Comparison of ENCODE assay signal across 19 cellular contexts in the genomic region with DNA sequence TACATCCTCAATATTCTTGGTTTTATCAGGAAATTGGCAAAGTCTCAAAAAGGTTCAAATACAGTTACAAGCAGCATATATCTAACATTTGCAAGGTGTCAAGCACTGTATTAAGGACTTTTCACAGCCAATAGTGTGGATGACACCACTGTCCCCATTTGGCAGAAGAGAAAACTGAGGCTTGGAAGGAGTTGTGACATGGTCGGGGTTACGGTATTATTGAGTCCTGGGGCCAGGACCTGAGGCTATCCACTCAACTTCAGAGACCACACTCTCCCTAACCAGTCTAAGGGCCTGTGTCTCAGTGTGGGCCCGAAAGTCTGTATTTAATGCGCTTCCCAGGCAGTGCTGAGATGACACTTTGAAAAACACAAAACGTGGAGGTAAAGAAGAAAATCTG.
DNase-seq lines count a peak whose midpoint lies in the region; ATAC-seq, FAIRE-seq and TF ChIP-seq lines count a peak whose summit lies in the region.
"Had no signal": no experiment of that assay in that cellular context is flagged by ENCODE, and none has a peak within 500 bp of the region (broad histone marks: within the 10 kb centered on the region; RNA-seq: fewer than 3 reads in every experiment).

No MANE protein-coding gene starts in this region.

- H2AFZ ChIP-seq in Karpas-422 (ENCODE audit: low read length) (no peak overlapping the region), H1 (ENCODE audit: low read length) (no peak overlapping the region)

- DNase-seq in activated CD4-positive, alpha-beta T cell treated with anti-CD3 and anti-CD28 coated beads for 36 hours = no peak
- DNase-seq in activated CD4-positive, alpha-beta T cell treated with anti-CD3 and anti-CD28 coated beads, Interleukin-2, amount 50 U/mL, for 4 hours = no peak
- no peak for DNase-seq in CD4-positive, CD25-positive, alpha-beta regulatory T cell
- DNase-seq in Karpas-422 (no peak), H1 (ENCODE audit: low read depth in 1 of 2, low spot score in 2 of 2) (no peak), GF-D8 (lab: John Stamatoyannopoulos, UW) (no peak), amniotic stem cell (lab: John Stamatoyannopoulos, UW) (no peak), DMS114 treated with DMSO at 0.1 percent for 48 hours (lab: John Stamatoyannopoulos, UW; ENCODE audit: unreplicated experiment) (no peak)
- DNase-seq: COR-L47, DMS153, H7, MG63, NCI-H1092, NCI-H146, NCI-H2081 treated with DMSO at 0.1 percent for 48 hours, NCI-H510A treated with DMSO at 0.1 percent for 48 hours, NCI-H82 had no signal

- no peak overlapping the region for H4K8ac ChIP-seq in H1 (ENCODE audit: extremely low read depth, insufficient read depth, low read length)

- no peaks in the 10 kb centered on the region for H3K9me3 Mint-ChIP-seq in activated CD4-positive, alpha-beta T cell treated with anti-CD3 and anti-CD28 coated beads for 36 hours (ENCODE audit: low read depth)
- no peaks in the 10 kb centered on the region for H3K9me3 Mint-ChIP-seq in CD4-positive, CD25-positive, alpha-beta regulatory T cell

- H3K9me3 ChIP-seq in CD4-positive, CD25-positive, alpha-beta regulatory T cell (ENCODE audit: control insufficient read depth in 2 of 2, low read length in 2 of 2) = no peaks in the 10 kb centered on the region
- no peaks in the 10 kb centered on the region for H3K9me3 ChIP-seq in Karpas-422 (ENCODE audit: low read length)
- H3K9me3 ChIP-seq in H1 (ENCODE audit: insufficient read depth in 2 of 2, low read depth in 1 of 2, low read length in 1 of 2) = no peaks in the 10 kb centered on the region
- H3K9me3 ChIP-seq: BLaER1, MG63 had no signal

- no peak for FAIRE-seq in H1 (lab: Jason Lieb, UNC)
- FAIRE-seq: A204.1 had no signal

- H3K27ac Mint-ChIP-seq in activated CD4-positive, alpha-beta T cell treated with anti-CD3 and anti-CD28 coated beads for 36 hours = peak overlapping the region; percentile 4
- peak overlapping the region; percentile 90 to 99 (median 98) for H3K27ac Mint-ChIP-seq in CD4-positive, CD25-positive, alpha-beta regulatory T cell

- H3K27me3 ChIP-seq in CD4-positive, CD25-positive, alpha-beta regulatory T cell (ENCODE audit: control insufficient read depth, insufficient read depth, low read length) = no peaks in the 10 kb centered on the region
- H3K27me3 ChIP-seq in Karpas-422 (ENCODE audit: low read length) (no peaks in the 10 kb centered on the region), H1 (replicated peaks in 1 of 4; ENCODE audit: control insufficient read depth in 3 of 4, extremely low read depth in 1 of 4, insufficient read depth in 3 of 4, low read length in 3 of 4) (no peaks in the 10 kb centered on the region)
- H3K27me3 ChIP-seq: BLaER1, MG63 had no signal

- no peak overlapping the region for H3K4me3 Mint-ChIP-seq in activated CD4-positive, alpha-beta T cell treated with anti-CD3 and anti-CD28 coated beads for 36 hours
- peak overlapping the region; percentile 21 to 64 (median 47) for H3K4me3 Mint-ChIP-seq in CD4-positive, CD25-positive, alpha-beta regulatory T cell

- peaks cover 91% of the 10 kb centered on the region for H3K4me1 Mint-ChIP-seq in activated CD4-positive, alpha-beta T cell treated with anti-CD3 and anti-CD28 coated beads for 36 hours
- peaks cover 46 to 97% (median 76%) of the 10 kb centered on the region in 4 donors for H3K4me1 Mint-ChIP-seq in CD4-positive, CD25-positive, alpha-beta regulatory T cell

- no peak overlapping the region for H2BK5ac ChIP-seq in H1 (ENCODE audit: low read depth, low read length)

- H3K23me2 ChIP-seq in H1 (ENCODE audit: low read depth, low read length) = no peaks in the 10 kb centered on the region

- H3K36me3 ChIP-seq in CD4-positive, CD25-positive, alpha-beta regulatory T cell (ENCODE audit: control insufficient read depth, insufficient read depth, low read length) = peaks cover 8% of the 10 kb centered on the region
- H3K36me3 ChIP-seq in Karpas-422 (ENCODE audit: insufficient read depth, low read length) = no peaks in the 10 kb centered on the region
- H3K36me3 ChIP-seq in H1 (ENCODE audit: control insufficient read depth in 2 of 4, insufficient read depth in 4 of 4, low read length in 3 of 4) = no peaks in the 10 kb centered on the region
- H3K36me3 ChIP-seq: MG63 had no signal

- intact Hi-C loops in activated CD4-positive, alpha-beta T cell treated with anti-CD3 and anti-CD28 coated beads for 36 hours (cut with DNase I, micrococcal nuclease) = no loop called here

- H2BK12ac ChIP-seq in H1 (ENCODE audit: low read depth, low read length) = no peak overlapping the region

- CTCF ChIA-PET in activated CD4-positive, alpha-beta T cell treated with anti-CD3 and anti-CD28 coated beads for 36 hours (lab: Charles Lee) = no interaction called here
- CTCF ChIA-PET in H1 (lab: Charles Lee; ENCODE audit: partially characterized antibody) = interaction anchor here (0.9 kb wide), 1 partner anchor 18 kb away, joined by 3 read pairs; no protein-coding TSS in a partner anchor

- POLR2A ChIA-PET in activated CD4-positive, alpha-beta T cell treated with anti-CD3 and anti-CD28 coated beads for 36 hours (lab: Charles Lee) = no interaction called here
- POLR2A ChIA-PET in H1 (lab: Charles Lee; ENCODE audit: partially characterized antibody) = no interaction called here

- peaks cover 88% of the 10 kb centered on the region for H3K4me1 ChIP-seq in CD4-positive, CD25-positive, alpha-beta regulatory T cell (ENCODE audit: control insufficient read depth, insufficient read depth, low read length, poor library complexity, severe bottlenecking)
- H3K4me1 ChIP-seq in Karpas-422 (ENCODE audit: low read length) = peaks cover 32% of the 10 kb centered on the region
- H3K4me1 ChIP-seq in H1 (replicated peaks in 1 of 4; ENCODE audit: control insufficient read depth in 3 of 4, insufficient read depth in 4 of 4, low read length in 3 of 4) = no peaks in the 10 kb centered on the region; a peak in 2 of 7 replicates
- H3K4me1 ChIP-seq: BLaER1 had no signal

- no peak overlapping the region for H2AK5ac ChIP-seq in H1 (ENCODE audit: low read depth, low read length)

- H3K36me3 Mint-ChIP-seq in activated CD4-positive, alpha-beta T cell treated with anti-CD3 and anti-CD28 coated beads for 36 hours (ENCODE audit: low read depth) = peaks cover 4% of the 10 kb centered on the region
- H3K36me3 Mint-ChIP-seq in CD4-positive, CD25-positive, alpha-beta regulatory T cell = peaks cover 46% of the 10 kb centered on the region

- peaks cover 98% of the 10 kb centered on the region for H3K79me2 ChIP-seq in Karpas-422 (ENCODE audit: low read length)
- no peaks in the 10 kb centered on the region for H3K79me2 ChIP-seq in H1 (ENCODE audit: control insufficient read depth in 1 of 2, insufficient read depth in 2 of 2, low read length in 2 of 2)

- no peak overlapping the region for H3K23ac ChIP-seq in H1 (ENCODE audit: insufficient read length)

- WGBS in H1 (ENCODE audit: extremely low coverage in 1 of 2, insufficient coverage in 1 of 2, insufficient read length in 1 of 2, insufficient replicate concordance in 2 of 2, low coverage in 1 of 2, low lambda C conversion rate in 2 of 2, missing lambda C conversion rate in 1 of 2), 2 experiments = 87% methylated on average over 5 of the region's 5 CpGs; no CpG with 5 or more reads in 1 of the 2 experiments

- H3K14ac ChIP-seq in H1 (ENCODE audit: insufficient read length) = no peak overlapping the region

- H3K27ac ChIP-seq in CD4-positive, CD25-positive, alpha-beta regulatory T cell (ENCODE audit: insufficient read depth, low read length, poor library complexity, severe bottlenecking) = peak overlapping the region; percentile 98
- H3K27ac ChIP-seq in Karpas-422 (ENCODE audit: low read length) (0 out of 2 replicates have a peak overlapping the region, but pooled peaks have one; percentile 4), H1 (ENCODE audit: low read depth, low read length) (no peak overlapping the region)
- H3K27ac ChIP-seq: BLaER1 had no signal

- H3K4me3 ChIP-seq in CD4-positive, CD25-positive, alpha-beta regulatory T cell (ENCODE audit: low read depth, low read length) = peak overlapping the region; percentile 53
- H3K4me3 ChIP-seq in Karpas-422 (ENCODE audit: low read length) (no peak overlapping the region), H1 (ENCODE audit: extremely low read depth in 1 of 4, insufficient read depth in 2 of 4, low read depth in 3 of 4, low read length in 4 of 4) (no peak overlapping the region)
- H3K4me3 ChIP-seq: BLaER1, MG63 had no signal

- no peak overlapping the region for H3K9ac ChIP-seq in Karpas-422 (ENCODE audit: low read length)
- no peak overlapping the region for H3K9ac ChIP-seq in H1 (replicated peaks in 1 of 4; ENCODE audit: extremely low read depth in 1 of 4, low read depth in 3 of 4, low read length in 3 of 4)
- H3K9ac ChIP-seq: BLaER1 had no signal

- H3K56ac ChIP-seq in H1 (replicated peaks; ENCODE audit: insufficient read length, low read depth, low read length) = no peak overlapping the region

- H4K5ac ChIP-seq in H1 (ENCODE audit: insufficient read length, low read depth, low read length) = no peak overlapping the region

- no peak for TF ChIP-seq CTCF in H1 (IDR thresholded peaks at IDR 0.05; ENCODE audit: control extremely low read depth in 1 of 3, insufficient read depth in 1 of 3, low read depth in 1 of 3, low read length in 3 of 3)

- peaks cover 2% of the 10 kb centered on the region; the same call in 1 of the 2 replicates for H3K79me1 ChIP-seq in H1 (ENCODE audit: low read depth, low read length)

- no peak overlapping the region for H3K18ac ChIP-seq in H1 (ENCODE audit: extremely low read depth, low read length)

- no peak for TF ChIP-seq POLR2A in H1 (IDR thresholded peaks at IDR 0.05; ENCODE audit: control extremely low read depth in 1 of 2, low read depth in 2 of 2, low read length in 2 of 2)

- H3K4me2 ChIP-seq in Karpas-422 (ENCODE audit: low read depth, low read length, poor library complexity, severe bottlenecking) = no peak overlapping the region
- no peak overlapping the region for H3K4me2 ChIP-seq in H1 (ENCODE audit: insufficient read depth in 1 of 2, low read depth in 2 of 2, low read length in 2 of 2)
- H3K4me2 ChIP-seq: BLaER1 had no signal

- no peak for TF ChIP-seq RAD21 in H1 (IDR thresholded peaks at IDR 0.05 in 1 of 2, conservative IDR thresholded peaks at IDR 0.05 in 1 of 2; ENCODE audit: low read depth in 2 of 2, low read length in 2 of 2)

- no peaks in the 10 kb centered on the region for H3K27me3 Mint-ChIP-seq in activated CD4-positive, alpha-beta T cell treated with anti-CD3 and anti-CD28 coated beads for 36 hours
- H3K27me3 Mint-ChIP-seq in CD4-positive, CD25-positive, alpha-beta regulatory T cell = no peaks in the 10 kb centered on the region

- no peak overlapping the region for H2BK120ac ChIP-seq in H1 (replicated peaks; ENCODE audit: low read depth, low read length)

- H2BK20ac ChIP-seq in H1 (ENCODE audit: low read length) = no peak overlapping the region

- ATAC-seq in activated CD4-positive, alpha-beta T cell treated with anti-CD3 and anti-CD28 coated beads for 36 hours = no peak
- no peak for ATAC-seq in CD4-positive, CD25-positive, alpha-beta regulatory T cell (ENCODE audit: low read depth in 2 of 2)

- H4K91ac ChIP-seq in H1 (replicated peaks; ENCODE audit: insufficient read length, low read length) = no peak overlapping the region

- H2BK15ac ChIP-seq in H1 (ENCODE audit: low read length) = no peak overlapping the region

- H3K4ac ChIP-seq in H1 (replicated peaks; ENCODE audit: insufficient read length, low read depth, low read length) = no peak overlapping the region

- TF ChIP-seq EP300 in H1 (IDR thresholded peaks at IDR 0.05; ENCODE audit: borderline replicate concordance in 1 of 2, low read depth in 2 of 2, low read length in 2 of 2) = no peak

- no peaks in the 10 kb centered on the region for H3K9me2 ChIP-seq in Karpas-422 (replicated peaks; ENCODE audit: insufficient read depth, low read length)

- H4K20me1 ChIP-seq in Karpas-422 (ENCODE audit: insufficient read depth, low read depth, low read length) (no peaks in the 10 kb centered on the region), H1 (replicated peaks in 1 of 2; ENCODE audit: control insufficient read depth in 1 of 2, insufficient read depth in 2 of 2, low read length in 2 of 2) (no peaks in the 10 kb centered on the region)
- H4K20me1 ChIP-seq: BLaER1 had no signal
